22 cellular contexts compared by ENCODE assay signal in genomic region chr4:94271248-94271647, GRCh38.
"Had no signal": no experiment of that assay in that cellular context is flagged by ENCODE, and none has a peak within 500 bp of the region (broad histone marks: within the 10 kb centered on the region; RNA-seq: fewer than 3 reads in every experiment).

No MANE protein-coding gene starts in this region.

- H3K4me3 ChIP-seq: coronary artery, dorsolateral prefrontal cortex, esophagus muscularis mucosa, gastroesophageal sphincter, heart left ventricle, left lung, lower lobe of right lung, mucosa of descending colon had no signal

- H3K27me3 ChIP-seq: dorsolateral prefrontal cortex, esophagus muscularis mucosa, foreskin keratinocyte, gastroesophageal sphincter, heart left ventricle, left lung had no signal

- H3K27ac Mint-ChIP-seq: mesothelial cell of epicardium had no signal

- H3K4me1 ChIP-seq: esophagus muscularis mucosa, foreskin keratinocyte, gastroesophageal sphincter, heart left ventricle, left lung, lower lobe of right lung had no signal

- H3K27ac ChIP-seq: coronary artery, dorsolateral prefrontal cortex, esophagus muscularis mucosa, foreskin keratinocyte, gastroesophageal sphincter, heart left ventricle, left lung, lower lobe of right lung had no signal

- H3K9me3 ChIP-seq: esophagus muscularis mucosa, gastroesophageal sphincter, heart left ventricle, left lung, lower lobe of right lung, mucosa of descending colon had no signal

- H3K9me3 Mint-ChIP-seq: mesothelial cell of epicardium, naive B cell had no signal

- H3K4me1 Mint-ChIP-seq: mesothelial cell of epicardium, naive B cell had no signal

- ATAC-seq: foreskin keratinocyte, gastroesophageal sphincter, heart left ventricle, left cardiac atrium, left lung, left ventricle myocardium superior, lower lobe of right lung, mucosa of descending colon had no signal

- FAIRE-seq: endothelial cell of umbilical vein, frontal cortex, islet of Langerhans, keratinocyte had no signal

- H3K27me3 Mint-ChIP-seq: naive B cell had no signal

- H3K4me3 Mint-ChIP-seq: mesothelial cell of epicardium, naive B cell had no signal

- DNase-seq: dermis blood vessel endothelial cell; dorsolateral prefrontal cortex; effector CD4-positive, alpha-beta T cell; effector memory CD4-positive, alpha-beta T cell; foreskin keratinocyte; heart left ventricle; hippocampal formation; left cardiac atrium; left lung; left ventricle myocardium superior; lower lobe of right lung; mesenchymal stem cell; mucosa of descending colon; naive B cell had no signal
